ENCODE assay signal across 1 cellular context in genomic region chr7:134046594-134047128, GRCh38.
TF ChIP-seq lines count a peak whose summit lies in the region.

No MANE protein-coding gene starts in this region.

TF ChIP-seq in H1, 55 proteins besides CTCF, POLR2A, EP300 and RAD21:
- no peak for TF ChIP-seq ASH2L (IDR thresholded peaks at IDR 0.05; ENCODE audit: low read length)
- TF ChIP-seq NRF1 (IDR thresholded peaks at IDR 0.05; ENCODE audit: low read depth, low read length): no peak
